In genomic region chr1:19483691-19484090, GRCh38 we compare ENCODE assay signal across 9 cellular contexts. TPM values are rescaled to one million over a fixed set of nuclear protein-coding genes. Genes with fewer than 3 reads are reported as not detected.
DNase-seq lines count a peak whose midpoint lies in the region; ATAC-seq and TF ChIP-seq lines count a peak whose summit lies in the region.
"Had no signal": no experiment of that assay in that cellular context is flagged by ENCODE, and none has a peak within 500 bp of the region (broad histone marks: within the 10 kb centered on the region; RNA-seq: fewer than 3 reads in every experiment).

No MANE protein-coding gene starts in this region.

- H4K20me1 ChIP-seq in SU-DHL-6 (ENCODE audit: low read depth, low read length): peaks cover 21% of the 10 kb centered on the region

- no peak for DNase-seq in GM12864 (ENCODE audit: low read depth)
- no peak for DNase-seq in fibroblast of villous mesenchyme (ENCODE audit: low read depth)
- DNase-seq in gastrocnemius medialis: no peak
- DNase-seq in DMS53 treated with DMSO at 0.1 percent for 48 hours (lab: John Stamatoyannopoulos, UW; ENCODE audit: unreplicated experiment): no peak
- DNase-seq in DMS79 treated with DMSO at 0.1 percent for 48 hours (lab: John Stamatoyannopoulos, UW): no peak
- no peak for DNase-seq in AG08395 (ENCODE audit: low spot score)
- no peak for DNase-seq in D341Med (ENCODE audit: low spot score)
- DNase-seq: cortex of kidney had no signal

- no peak overlapping the region for H2AFZ ChIP-seq in SU-DHL-6 (ENCODE audit: low read depth, low read length, severe bottlenecking)

- intact Hi-C loops in gastrocnemius medialis (cut with DNase I; ENCODE audit: low total_unique reads): loop anchor here (2.0 kb wide), 3 partner anchors 47 to 171 kb away; partner anchors contain the start of genes AKR7A2 and SLC66A1

- 0 out of 2 replicates have a peak, but pooled peaks cover 4% of the 10 kb centered on the region for H3F3A ChIP-seq in SU-DHL-6 (ENCODE audit: insufficient read depth)

- in situ Hi-C loops in gastrocnemius medialis (cut with MboI; ENCODE audit: low sequenced_read_pairs in 4 of 4): loop anchor here in 3 of 4 donors (10.0 to 25.0 kb wide), 4 partner anchors 96 to 171 kb away; a partner anchor contains a TSS

- peak overlapping the region; percentile 99 for H3K9ac ChIP-seq in SU-DHL-6 (ENCODE audit: low read length)

- TF ChIP-seq CTCF in GM12864 (IDR thresholded peaks at IDR 0.05; ENCODE audit: low read depth, low read length, missing control alignments) (no peak), SU-DHL-6 (IDR thresholded peaks at IDR 0.05; ENCODE audit: insufficient read depth, low read length, poor library complexity, severe bottlenecking) (no peak), fibroblast of villous mesenchyme (IDR thresholded peaks at IDR 0.05; ENCODE audit: insufficient read depth, low read depth, low read length) (no peak), gastrocnemius medialis (IDR thresholded peaks at IDR 0.05 in 4 of 5, conservative IDR thresholded peaks at IDR 0.05 in 1 of 5) (no peak)

- no peak for ATAC-seq in gastrocnemius medialis

- no peaks in the 10 kb centered on the region for H3K27me3 ChIP-seq in SU-DHL-6 (ENCODE audit: low read length)
- H3K27me3 ChIP-seq in gastrocnemius medialis: no peaks in the 10 kb centered on the region

- peaks cover 66% of the 10 kb centered on the region for H3K79me2 ChIP-seq in SU-DHL-6 (ENCODE audit: insufficient read depth, low read length)

- no peaks in the 10 kb centered on the region for H3K9me2 ChIP-seq in SU-DHL-6 (replicated peaks; ENCODE audit: insufficient read depth, low read length)

- peaks cover 71 to 75% of the 10 kb centered on the region in 2 donors for H3K4me1 ChIP-seq in gastrocnemius medialis

- H3K9me3 ChIP-seq in SU-DHL-6 (ENCODE audit: insufficient read depth, low read length): no peaks in the 10 kb centered on the region
- no peaks in the 10 kb centered on the region for H3K9me3 ChIP-seq in gastrocnemius medialis

- TF ChIP-seq POLR2A in gastrocnemius medialis (IDR thresholded peaks at IDR 0.05): no peak

- H3K4me2 ChIP-seq in SU-DHL-6 (ENCODE audit: low read depth, low read length, poor library complexity, severe bottlenecking): peak overlapping the region; percentile 76

- no peaks in the 10 kb centered on the region for H3K36me3 ChIP-seq in SU-DHL-6 (ENCODE audit: low read length)
- no peaks in the 10 kb centered on the region for H3K36me3 ChIP-seq in gastrocnemius medialis

- no peak overlapping the region for H3K27ac ChIP-seq in SU-DHL-6 (ENCODE audit: low read depth, low read length)
- H3K27ac ChIP-seq in gastrocnemius medialis: peak overlapping the region; percentile 87 to 99 (median 96)

- H3K4me3 ChIP-seq in GM12864 (ENCODE audit: low read depth, low read length) (peak overlapping the region; percentile 99), SU-DHL-6 (ENCODE audit: insufficient read depth, low read length, poor library complexity, severe bottlenecking) (peak overlapping the region; percentile 99), fibroblast of villous mesenchyme (ENCODE audit: low read depth, low read length) (peak overlapping the region; percentile 95), gastrocnemius medialis (peak overlapping the region; percentile 83 to 98 (median 90))

RNA-seq across cellular contexts. Expression of gene CAPZB, which starts 1.6 kb away (rescaled TPM):
- total RNA-seq in fibroblast of villous mesenchyme (173 and 183 TPM in 2 replicates), gastrocnemius medialis (10 to 100 TPM; 48.6 to 93.8 (median 74.9) TPM)
